9 cellular contexts compared by ENCODE assay signal in the genomic region with DNA sequence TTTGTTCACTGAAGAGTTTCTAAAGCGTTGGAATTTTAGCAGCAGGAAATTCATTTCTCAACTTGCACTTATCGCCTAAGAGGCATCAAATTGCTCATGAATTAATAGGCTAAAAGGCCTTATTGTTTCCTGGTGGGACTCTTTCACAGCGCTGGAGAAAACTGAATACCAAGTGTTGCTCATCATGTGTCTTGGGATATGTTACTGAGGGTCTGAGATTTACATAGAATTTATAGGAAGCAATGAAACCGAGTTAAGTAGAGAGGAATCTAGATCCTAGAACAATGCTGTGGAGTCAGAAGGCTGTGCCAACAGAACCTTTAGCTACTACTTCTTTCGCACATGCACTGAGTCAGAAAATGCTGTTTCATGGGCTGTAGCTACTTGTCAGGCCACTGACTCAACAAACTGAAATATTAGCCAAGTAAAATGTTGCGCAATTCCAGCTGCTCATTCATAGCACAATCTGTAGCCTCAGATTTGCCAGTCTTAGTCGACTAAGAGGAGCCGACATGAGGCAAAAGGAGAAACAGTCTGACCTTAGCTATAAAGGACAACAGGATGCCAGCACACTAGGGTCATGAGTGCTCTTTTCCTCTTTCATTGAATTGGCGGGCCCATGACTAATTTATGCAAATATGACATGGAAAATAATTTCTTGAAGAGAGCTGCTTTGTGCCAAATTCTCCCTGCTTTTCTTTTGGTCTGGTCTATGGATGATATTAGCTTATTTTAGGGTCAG. TPM values are rescaled to one million over a fixed set of nuclear protein-coding genes. Genes with fewer than 3 reads are reported as not detected.
A peak's percentile ranks its signal among the peaks of the same experiment; 100 is the strongest.
DNase-seq lines count a peak whose midpoint lies in the region; ATAC-seq, FAIRE-seq and TF ChIP-seq lines count a peak whose summit lies in the region.
"Had no signal": no experiment of that assay in that cellular context is flagged by ENCODE, and none has a peak within 500 bp of the region (broad histone marks: within the 10 kb centered on the region; RNA-seq: fewer than 3 reads in every experiment).

No MANE protein-coding gene starts in this region.

- H3K4me3 ChIP-seq in mammary epithelial cell (replicated peaks in 1 of 3; ENCODE audit: insufficient read depth in 1 of 3, low read depth in 2 of 3, low read length in 3 of 3) (peak overlapping the region in 1 of 3 experiments; percentile 11), liver (ENCODE audit: low read depth in 1 of 3, low read length in 3 of 3) (no peak overlapping the region), aorta (ENCODE audit: low read length in 2 of 2) (no peak overlapping the region), kidney (ENCODE audit: low read length in 2 of 2) (no peak overlapping the region)

- peak; percentile 33 to 38 for TF ChIP-seq RAD21 in liver (IDR thresholded peaks at IDR 0.05)

- dilution Hi-C loops in mammary epithelial cell (cut with HindIII; ENCODE audit: low sequenced_read_pairs) = loop anchor here (5.0 kb wide), 1 partner anchor 32 kb away; no protein-coding TSS in a partner anchor

- in situ Hi-C loops in mammary epithelial cell (cut with MboI; ENCODE audit: low sequenced_read_pairs in 2 of 2) = no loop called here

- BruUV-seq in mammary epithelial cell (replicated peaks; lab: Mats Ljungman, UMichigan) = TSS peak; percentile 81

- DNase-seq in NCI-H2171 treated with DMSO at 0.1 percent for 48 hours (lab: John Stamatoyannopoulos, UW) (peak; percentile 41), mammary epithelial cell (peak; percentile 99), aorta (peak in 1 of 2 donors; percentile 72), kidney (no peak), COR-L47 (lab: John Stamatoyannopoulos, UW) (no peak)
- DNase-seq: naive B cell had no signal

- H3K27ac ChIP-seq in mammary epithelial cell (ENCODE audit: insufficient read depth, low read depth, low read length) (peak overlapping the region; percentile 87), liver (ENCODE audit: low read depth in 1 of 2, low read length in 2 of 2) (peak overlapping the region; percentile 45 to 76), aorta (ENCODE audit: low read depth in 1 of 2, low read length in 2 of 2) (peak overlapping the region; percentile 23 to 59), kidney (ENCODE audit: low read depth in 2 of 2, low read length in 2 of 2) (no peak overlapping the region)

- H3K4me2 ChIP-seq in mammary epithelial cell (ENCODE audit: insufficient read depth, low read depth, low read length) = peak overlapping the region; percentile 56

- FAIRE-seq in kidney (lab: Jason Lieb, UNC) = no peak

- CTCF ChIA-PET in mammary epithelial cell (lab: Charles Lee; ENCODE audit: low non-redundant PET) = no interaction called here

- peak overlapping the region; percentile 29 for H2AFZ ChIP-seq in mammary epithelial cell (ENCODE audit: low read depth, low read length)

- H3K79me2 ChIP-seq in mammary epithelial cell (ENCODE audit: insufficient read depth, low read length) = no peaks in the 10 kb centered on the region

- no peaks in the 10 kb centered on the region for H3K27me3 ChIP-seq in mammary epithelial cell (ENCODE audit: insufficient read depth, low read length)
- no peaks in the 10 kb centered on the region for H3K27me3 ChIP-seq in liver (ENCODE audit: control insufficient read depth in 4 of 4, insufficient read depth in 4 of 4, low read length in 3 of 4)
- H3K27me3 ChIP-seq in aorta (ENCODE audit: control insufficient read depth in 1 of 2, insufficient read depth in 2 of 2, low read length in 1 of 2) = no peaks in the 10 kb centered on the region

- no peaks in the 10 kb centered on the region for H3K9me3 ChIP-seq in mammary epithelial cell (replicated peaks; ENCODE audit: insufficient read depth, low read length)
- no peaks in the 10 kb centered on the region for H3K9me3 ChIP-seq in liver (ENCODE audit: control insufficient read depth in 4 of 4, low read length in 3 of 4)
- H3K9me3 ChIP-seq in aorta (ENCODE audit: control insufficient read depth, low read length) = no peaks in the 10 kb centered on the region
- H3K9me3 ChIP-seq in kidney (ENCODE audit: control insufficient read depth in 1 of 2, low read length in 2 of 2) = no peaks in the 10 kb centered on the region

- H3K36me3 ChIP-seq in mammary epithelial cell (ENCODE audit: insufficient read depth, low read length) = no peaks in the 10 kb centered on the region
- no peaks in the 10 kb centered on the region for H3K36me3 ChIP-seq in liver (ENCODE audit: control insufficient read depth in 4 of 4, insufficient read depth in 3 of 4, low read depth in 1 of 4, low read length in 3 of 4)
- H3K36me3 ChIP-seq in aorta (ENCODE audit: control insufficient read depth in 1 of 2, insufficient read depth in 2 of 2, low read length in 1 of 2) = no peaks in the 10 kb centered on the region
- no peaks in the 10 kb centered on the region for H3K36me3 ChIP-seq in kidney (ENCODE audit: control insufficient read depth in 1 of 2, insufficient read depth in 2 of 2, low read length in 2 of 2)

- H3K4me1 ChIP-seq in mammary epithelial cell (ENCODE audit: insufficient read depth, low read length) (peaks cover 69% of the 10 kb centered on the region), liver (ENCODE audit: control insufficient read depth in 4 of 4, insufficient read depth in 4 of 4, low read length in 3 of 4) (peaks cover 0 to 4% (median 0%) of the 10 kb centered on the region in 4 donors), aorta (ENCODE audit: control insufficient read depth in 1 of 2, insufficient read depth in 2 of 2, low read length in 2 of 2) (peaks cover 4 to 9% of the 10 kb centered on the region in 2 donors), kidney (ENCODE audit: control insufficient read depth in 1 of 2, insufficient read depth in 1 of 2, low read depth in 1 of 2, low read length in 2 of 2) (no peaks in the 10 kb centered on the region)

- no peak for TF ChIP-seq CTCF in mammary epithelial cell (conservative IDR thresholded peaks at IDR 0.05 in 1 of 2, IDR thresholded peaks at IDR 0.05 in 1 of 2; ENCODE audit: extremely low read depth in 1 of 2, insufficient read depth in 1 of 2, low read depth in 1 of 2, low read length in 2 of 2)
- TF ChIP-seq CTCF in liver (IDR thresholded peaks at IDR 0.05; ENCODE audit: low read depth, low read length, missing input control) = no peak
- TF ChIP-seq CTCF in kidney (IDR thresholded peaks at IDR 0.05; ENCODE audit: borderline replicate concordance, extremely low read depth, insufficient read depth) = no peak

- H3K9ac ChIP-seq in mammary epithelial cell (ENCODE audit: insufficient read depth, low read length) (peak overlapping the region; percentile 65), liver (ENCODE audit: low read depth in 1 of 2, low read length in 2 of 2) (no peak overlapping the region), kidney (ENCODE audit: low read length in 2 of 2) (no peak overlapping the region)

- no peaks in the 10 kb centered on the region for H4K20me1 ChIP-seq in mammary epithelial cell (ENCODE audit: insufficient read depth, low read length)

- 0% methylated on average over 8 of the region's 9 CpGs for WGBS in mammary epithelial cell (ENCODE audit: low coverage, missing lambda C conversion rate)
- 44% methylated on average over 9 of the region's 9 CpGs for WGBS in liver
- 20 to 29% methylated on average over 9 of the region's 9 CpGs for WGBS in aorta, 2 donors

- ATAC-seq in GM21717 (IDR thresholded peaks at IDR 0.05; ENCODE audit: unreplicated experiment) (peak; percentile 49), aorta (ENCODE audit: low FRiP score) (peak; percentile 96), HG02970 (IDR thresholded peaks at IDR 0.05; ENCODE audit: low FRiP score, unreplicated experiment) (no peak)

- intact Hi-C loops in mammary epithelial cell (cut with micrococcal nuclease) (no loop called here), aorta (cut with DNase I) (loop anchor here (10.0 kb wide), 2 partner anchors 410 to 1390 kb away; no protein-coding TSS in a partner anchor), kidney (cut with DNase I) (no loop called here)

TF ChIP-seq in liver, 16 proteins besides CTCF, POLR2A, EP300 and RAD21 (continues in another document):
- TF ChIP-seq FOXA2 (IDR thresholded peaks at IDR 0.05) (no peak), JUND (IDR thresholded peaks at IDR 0.05) (peak; percentile 68 to 85), RXRA (IDR thresholded peaks at IDR 0.05) (peak; percentile 35 to 60), GABPA (IDR thresholded peaks at IDR 0.05 in 1 of 2, conservative IDR thresholded peaks at IDR 0.05 in 1 of 2) (no peak)
- TF ChIP-seq, protein P1, sequence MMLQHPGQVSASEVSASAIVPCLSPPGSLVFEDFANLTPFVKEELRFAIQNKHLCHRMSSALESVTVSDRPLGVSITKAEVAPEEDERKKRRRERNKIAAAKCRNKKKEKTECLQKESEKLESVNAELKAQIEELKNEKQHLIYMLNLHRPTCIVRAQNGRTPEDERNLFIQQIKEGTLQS (IDR thresholded peaks at IDR 0.05) = no peak
- TF ChIP-seq, protein P2, sequence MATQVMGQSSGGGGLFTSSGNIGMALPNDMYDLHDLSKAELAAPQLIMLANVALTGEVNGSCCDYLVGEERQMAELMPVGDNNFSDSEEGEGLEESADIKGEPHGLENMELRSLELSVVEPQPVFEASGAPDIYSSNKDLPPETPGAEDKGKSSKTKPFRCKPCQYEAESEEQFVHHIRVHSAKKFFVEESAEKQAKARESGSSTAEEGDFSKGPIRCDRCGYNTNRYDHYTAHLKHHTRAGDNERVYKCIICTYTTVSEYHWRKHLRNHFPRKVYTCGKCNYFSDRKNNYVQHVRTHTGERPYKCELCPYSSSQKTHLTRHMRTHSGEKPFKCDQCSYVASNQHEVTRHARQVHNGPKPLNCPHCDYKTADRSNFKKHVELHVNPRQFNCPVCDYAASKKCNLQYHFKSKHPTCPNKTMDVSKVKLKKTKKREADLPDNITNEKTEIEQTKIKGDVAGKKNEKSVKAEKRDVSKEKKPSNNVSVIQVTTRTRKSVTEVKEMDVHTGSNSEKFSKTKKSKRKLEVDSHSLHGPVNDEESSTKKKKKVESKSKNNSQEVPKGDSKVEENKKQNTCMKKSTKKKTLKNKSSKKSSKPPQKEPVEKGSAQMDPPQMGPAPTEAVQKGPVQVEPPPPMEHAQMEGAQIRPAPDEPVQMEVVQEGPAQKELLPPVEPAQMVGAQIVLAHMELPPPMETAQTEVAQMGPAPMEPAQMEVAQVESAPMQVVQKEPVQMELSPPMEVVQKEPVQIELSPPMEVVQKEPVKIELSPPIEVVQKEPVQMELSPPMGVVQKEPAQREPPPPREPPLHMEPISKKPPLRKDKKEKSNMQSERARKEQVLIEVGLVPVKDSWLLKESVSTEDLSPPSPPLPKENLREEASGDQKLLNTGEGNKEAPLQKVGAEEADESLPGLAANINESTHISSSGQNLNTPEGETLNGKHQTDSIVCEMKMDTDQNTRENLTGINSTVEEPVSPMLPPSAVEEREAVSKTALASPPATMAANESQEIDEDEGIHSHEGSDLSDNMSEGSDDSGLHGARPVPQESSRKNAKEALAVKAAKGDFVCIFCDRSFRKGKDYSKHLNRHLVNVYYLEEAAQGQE (IDR thresholded peaks at IDR 0.05) = no peak

RNA-seq across cellular contexts. Expression of a gene that starts 35.9 kb away (rescaled TPM):
- 10 to 100 TPM in 1 of 2 donors, 1 to 10 TPM in 1; 1.0 to 14.0 TPM for total RNA-seq in mammary epithelial cell
- 5.3 TPM for polyA plus RNA-seq in mammary epithelial cell
- polyA minus RNA-seq in mammary epithelial cell = 12.8 TPM
- 1 to 10 TPM; 1.5 to 3.8 TPM for total RNA-seq in liver
- under 1 TPM; 0.33 to 0.65 TPM for polyA plus RNA-seq in liver
- total RNA-seq in aorta = 10 to 100 TPM in 1 of 2 donors, 1 to 10 TPM in 1; 7.8 to 12.1 TPM
- 10 to 100 TPM in 1 of 2 donors, 1 to 10 TPM in 1; 1.3 to 17.9 TPM for polyA plus RNA-seq in aorta
- total RNA-seq in kidney = 4.8 TPM
- polyA plus RNA-seq in kidney (ENCODE audit: insufficient read depth, low read depth, low replicate concordance) = 1.3 TPM

Comparison
In these comparisons a context has a peak if more than half of its experiments do, and no peak if none do; other contexts are left out.
1. DNase-seq: peak in NCI-H2171 treated with DMSO at 0.1 percent for 48 hours (single experiment) and mammary epithelial cell (single experiment); none in kidney (single experiment) and COR-L47 (single experiment).
2. H3K27ac ChIP-seq: peak in mammary epithelial cell (single experiment), liver (2 of 2) and aorta (2 of 2); none in kidney (0 of 2).
3. intact Hi-C loops: an anchor here in aorta (10.0 kb wide); none called in mammary epithelial cell and kidney.